ENCODE assay signal across 24 cellular contexts in the genomic region with DNA sequence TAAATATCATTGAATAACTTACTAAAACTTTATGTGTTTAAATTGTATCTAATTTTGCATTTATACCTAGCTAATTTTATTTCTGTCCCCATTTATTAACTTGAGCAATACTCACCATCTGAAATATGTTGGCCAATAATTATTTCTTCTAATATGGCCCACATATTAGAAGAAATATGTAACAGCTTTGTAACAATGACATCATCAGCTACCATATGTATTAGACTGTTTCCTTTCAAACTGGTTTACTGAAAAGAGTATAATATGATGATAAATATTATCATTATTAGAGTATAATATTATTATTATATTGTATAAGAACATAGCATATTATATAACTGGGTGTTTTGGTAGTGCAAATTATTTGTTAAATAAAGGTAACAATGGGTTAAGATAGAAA.
DNase-seq lines count a peak whose midpoint lies in the region; ATAC-seq, FAIRE-seq and TF ChIP-seq lines count a peak whose summit lies in the region.
"Had no signal": no experiment of that assay in that cellular context is flagged by ENCODE, and none has a peak within 500 bp of the region (broad histone marks: within the 10 kb centered on the region; RNA-seq: fewer than 3 reads in every experiment).

No MANE protein-coding gene starts in this region.

- 0 out of 2 replicates have a peak, but pooled peaks cover 2% of the 10 kb centered on the region for H3K9me3 ChIP-seq in HepG2 (ENCODE audit: low read length)
- H3K9me3 ChIP-seq in right lobe of liver = no peaks in the 10 kb centered on the region
- no peaks in the 10 kb centered on the region for H3K9me3 ChIP-seq in small intestine (ENCODE audit: control insufficient read depth, low read depth)
- H3K9me3 ChIP-seq in vagina = peaks cover 8% of the 10 kb centered on the region
- H3K9me3 ChIP-seq: A549, BE2C, HAP-1 had no signal

- no peak overlapping the region for H3K4me3 ChIP-seq in HepG2 (replicated peaks in 1 of 3; ENCODE audit: insufficient read depth in 1 of 3, low read depth in 2 of 3, low read length in 3 of 3)
- H3K4me3 ChIP-seq in right lobe of liver = no peak overlapping the region
- no peak overlapping the region for H3K4me3 ChIP-seq in small intestine (ENCODE audit: low read depth in 1 of 2, low read length in 2 of 2)
- no peak overlapping the region for H3K4me3 ChIP-seq in vagina
- H3K4me3 ChIP-seq: A549; BLaER1 treated with 17β-estradiol and CSF1 and Interleukin-3, amounts not matched to agents 10 nM and 100 nM; HAP-1 had no signal

- BruUV-seq in HepG2 (replicated peaks; lab: Mats Ljungman, UMichigan) = no TSS peak

- H3K4me2 ChIP-seq in HepG2 (ENCODE audit: low read depth, low read length) = no peak overlapping the region
- H3K4me2 ChIP-seq: A549; BLaER1 treated with 17β-estradiol and CSF1 and Interleukin-3, amounts not matched to agents 10 nM and 100 nM had no signal

- H3K27ac ChIP-seq in HepG2 (ENCODE audit: extremely low read length, insufficient read depth, low read length) (no peak overlapping the region), right lobe of liver (no peak overlapping the region), small intestine (ENCODE audit: low read depth in 1 of 2, low read length in 1 of 2) (no peak overlapping the region), vagina (no peak overlapping the region)
- H3K27ac ChIP-seq: A549; BLaER1 treated with 17β-estradiol and CSF1 and Interleukin-3, amounts not matched to agents 10 nM and 100 nM had no signal

- no peak for DNase-seq in HepG2 (ENCODE audit: low spot score)
- DNase-seq in right lobe of liver = no peak
- no peak for DNase-seq in RCC 7860 (ENCODE audit: low spot score)
- no peak for DNase-seq in small intestine
- DNase-seq in vagina (ENCODE audit: extremely low spot score in 2 of 2) = no peak
- DNase-seq: 8988T; ACHN; AML-193; Calu3; CD4-positive, alpha-beta T cell; COR-L47; DMS53; DMS79 treated with DMSO at 0.1 percent for 48 hours; GF-D8; GOT3 had no signal

- POLR2A ChIA-PET in HepG2 (lab: Yijun Ruan, JAX) = no interaction called here

- TF ChIP-seq POLR2A in HepG2 (IDR thresholded peaks at IDR 0.05; ENCODE audit: insufficient read depth in 1 of 2, low read depth in 2 of 2, low read length in 2 of 2) (no peak), right lobe of liver (IDR thresholded peaks at IDR 0.05) (no peak), vagina (IDR thresholded peaks at IDR 0.05) (no peak)

- H3K4me1 ChIP-seq in HepG2 (ENCODE audit: insufficient read depth, low read length) (no peaks in the 10 kb centered on the region), right lobe of liver (no peaks in the 10 kb centered on the region), small intestine (ENCODE audit: control insufficient read depth in 2 of 2, insufficient read depth in 1 of 2, low read depth in 1 of 2, low read length in 1 of 2) (no peaks in the 10 kb centered on the region), vagina (peaks cover 14% of the 10 kb centered on the region)
- H3K4me1 ChIP-seq: A549; BLaER1 treated with 17β-estradiol and CSF1 and Interleukin-3, amounts not matched to agents 10 nM and 100 nM had no signal

- H3K27me3 ChIP-seq in HepG2 (ENCODE audit: control insufficient read depth in 1 of 2, insufficient read depth in 2 of 2, low read length in 2 of 2) (no peaks in the 10 kb centered on the region), right lobe of liver (no peaks in the 10 kb centered on the region), small intestine (ENCODE audit: control insufficient read depth in 2 of 2, insufficient read depth in 2 of 2, low read length in 2 of 2) (no peaks in the 10 kb centered on the region), vagina (no peaks in the 10 kb centered on the region)
- H3K27me3 ChIP-seq: BE2C; BLaER1 treated with 17β-estradiol and CSF1 and Interleukin-3, amounts not matched to agents 10 nM and 100 nM had no signal

- no peak for TF ChIP-seq RAD21 in HepG2 (CRISPR knock-in tag; IDR thresholded peaks at IDR 0.05)

- no peak overlapping the region for H2AFZ ChIP-seq in HepG2 (ENCODE audit: low read length)

- ATAC-seq in HepG2 = no peak
- no peak for ATAC-seq in right lobe of liver
- ATAC-seq in SK-N-SH treated with all-trans-retinoic acid at 6 μM for 48 hours = no peak
- no peak for ATAC-seq in GM21825 (IDR thresholded peaks at IDR 0.05; ENCODE audit: unreplicated experiment)
- ATAC-seq: A549 had no signal

- FAIRE-seq in HepG2 (lab: Jason Lieb, UNC) (no peak), RCC 7860 (lab: Jason Lieb, UNC) (peak; percentile 72), colon (lab: Jason Lieb, UNC) (peak; percentile 68), small intestine (lab: Jason Lieb, UNC) (peak; percentile 61)
- FAIRE-seq: A549, GM12891, GM18507 had no signal

- TF ChIP-seq CTCF in HepG2 (CRISPR knock-in tag; IDR thresholded peaks at IDR 0.05) (no peak), right lobe of liver (IDR thresholded peaks at IDR 0.05) (no peak), vagina (IDR thresholded peaks at IDR 0.05) (no peak)

- CTCF ChIA-PET in HepG2 (lab: Yijun Ruan, JAX; ENCODE audit: low intra/inter-chr PET ratio, low total read pairs) = no interaction called here

- in situ Hi-C loops in HepG2 (cut with HindIII; ENCODE audit: extremely low pct_ligation_motif_present, low pct_unique_long_range_greater_than_20kb) = no loop called here

- no peaks in the 10 kb centered on the region for H3K36me3 ChIP-seq in HepG2 (replicated peaks in 1 of 2; ENCODE audit: control insufficient read depth in 1 of 2, insufficient read depth in 2 of 2, low read length in 2 of 2)
- H3K36me3 ChIP-seq in right lobe of liver = no peaks in the 10 kb centered on the region
- no peaks in the 10 kb centered on the region for H3K36me3 ChIP-seq in small intestine (ENCODE audit: control insufficient read depth in 2 of 2, insufficient read depth in 2 of 2, low read length in 2 of 2)
- no peaks in the 10 kb centered on the region for H3K36me3 ChIP-seq in vagina
- H3K36me3 ChIP-seq: BE2C; BLaER1 treated with 17β-estradiol and CSF1 and Interleukin-3, amounts not matched to agents 10 nM and 100 nM; HAP-1 had no signal

- no peak overlapping the region for H3K9ac ChIP-seq in HepG2 (ENCODE audit: insufficient read depth, low read depth, low read length)
- H3K9ac ChIP-seq: BLaER1 treated with 17β-estradiol and CSF1 and Interleukin-3, amounts not matched to agents 10 nM and 100 nM had no signal

- no peaks in the 10 kb centered on the region for H3K79me2 ChIP-seq in HepG2 (ENCODE audit: insufficient read depth, low read length)

- no peak for TF ChIP-seq EP300 in HepG2 (IDR thresholded peaks at IDR 0.05; ENCODE audit: low read depth in 2 of 2, low read length in 2 of 2)
- TF ChIP-seq EP300 in HepG2 (CRISPR knock-in tag; IDR thresholded peaks at IDR 0.05; ENCODE audit: borderline replicate concordance) = no peak

- no peaks in the 10 kb centered on the region for H4K20me1 ChIP-seq in HepG2 (ENCODE audit: insufficient read depth, low read length)
- H4K20me1 ChIP-seq: BLaER1 treated with 17β-estradiol and CSF1 and Interleukin-3, amounts not matched to agents 10 nM and 100 nM had no signal

- intact Hi-C loops in HepG2 (cut with micrococcal nuclease; ENCODE audit: unreplicated experiment) (no loop called here), right lobe of liver (cut with DNase I) (no loop called here), vagina (cut with DNase I) (no loop called here)

TF ChIP-seq in HepG2, 621 proteins besides CTCF, POLR2A, EP300 and RAD21:
- TF ChIP-seq ATF7 (IDR thresholded peaks at IDR 0.05) (peak; percentile 62), ATF7 (CRISPR knock-in tag; IDR thresholded peaks at IDR 0.05) (no peak)
- TF ChIP-seq, protein P1, sequence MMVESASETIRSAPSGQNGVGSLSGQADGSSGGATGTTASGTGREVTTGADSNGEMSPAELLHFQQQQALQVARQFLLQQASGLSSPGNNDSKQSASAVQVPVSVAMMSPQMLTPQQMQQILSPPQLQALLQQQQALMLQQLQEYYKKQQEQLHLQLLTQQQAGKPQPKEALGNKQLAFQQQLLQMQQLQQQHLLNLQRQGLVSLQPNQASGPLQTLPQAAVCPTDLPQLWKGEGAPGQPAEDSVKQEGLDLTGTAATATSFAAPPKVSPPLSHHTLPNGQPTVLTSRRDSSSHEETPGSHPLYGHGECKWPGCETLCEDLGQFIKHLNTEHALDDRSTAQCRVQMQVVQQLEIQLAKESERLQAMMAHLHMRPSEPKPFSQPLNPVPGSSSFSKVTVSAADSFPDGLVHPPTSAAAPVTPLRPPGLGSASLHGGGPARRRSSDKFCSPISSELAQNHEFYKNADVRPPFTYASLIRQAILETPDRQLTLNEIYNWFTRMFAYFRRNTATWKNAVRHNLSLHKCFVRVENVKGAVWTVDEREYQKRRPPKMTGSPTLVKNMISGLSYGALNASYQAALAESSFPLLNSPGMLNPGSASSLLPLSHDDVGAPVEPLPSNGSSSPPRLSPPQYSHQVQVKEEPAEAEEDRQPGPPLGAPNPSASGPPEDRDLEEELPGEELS (CRISPR knock-in tag; IDR thresholded peaks at IDR 0.05) = no peak
TF ChIP-seq in HepG2: peak in this region for 1.

TF ChIP-seq in SK-N-SH treated with all-trans-retinoic acid at 6 μM for 48 hours, 23 proteins besides CTCF, POLR2A, EP300 and RAD21 (continues in another document):
- TF ChIP-seq ZFP3 (CRISPR knock-in tag; IDR thresholded peaks at IDR 0.05) (no peak), ESRRG (CRISPR knock-in tag; IDR thresholded peaks at IDR 0.05) (no peak), ZNF565 (CRISPR knock-in tag; conservative IDR thresholded peaks at IDR 0.05; ENCODE audit: low read depth) (no peak), POU6F1 (CRISPR knock-in tag; IDR thresholded peaks at IDR 0.05; ENCODE audit: borderline replicate concordance, low read depth) (no peak)
